ENCODE assay signal across 8 cellular contexts in genomic region chr19:15672580-15673175, GRCh38. TPM values are rescaled to one million over a fixed set of nuclear protein-coding genes. Genes with fewer than 3 reads are reported as not detected.
DNase-seq lines count a peak whose midpoint lies in the region; ATAC-seq and TF ChIP-seq lines count a peak whose summit lies in the region.

CYP4F12 (plus strand) TSS chr19:15673087; CDS start chr19:15673530, 443 bp downstream.

- H3K4me1 Mint-ChIP-seq in GM23338 = no peaks in the 10 kb centered on the region
- peaks cover 21% of the 10 kb centered on the region for H3K4me1 Mint-ChIP-seq in CD14-positive monocyte

- H3K4me1 ChIP-seq in GM23338 (ENCODE audit: insufficient read depth) (no peaks in the 10 kb centered on the region), gastrocnemius medialis (no peaks in the 10 kb centered on the region)

- in situ Hi-C loops in gastrocnemius medialis (cut with MboI; ENCODE audit: low sequenced_read_pairs in 4 of 4) = no loop called here

- no peaks in the 10 kb centered on the region for H3K9me2 ChIP-seq in GM23338 (ENCODE audit: insufficient read depth)

- H3K27ac ChIP-seq in GM23338 (ENCODE audit: low read depth) (no peak within 1 kb of the TSS), gastrocnemius medialis (peak within 1 kb of the TSS; percentile 25 to 43 (median 32))

- H3K4me2 ChIP-seq in GM23338 = no peak within 1 kb of the TSS

- peaks cover 5% of the 10 kb centered on the region; the same call in 1 of the 2 replicates for H3K36me3 ChIP-seq in GM23338 (ENCODE audit: insufficient read depth)
- H3K36me3 ChIP-seq in gastrocnemius medialis = no peaks in the 10 kb centered on the region

- TF ChIP-seq CTCF in GM23338 (conservative IDR thresholded peaks at IDR 0.05; ENCODE audit: low read depth in 2 of 2) = no peak
- no peak for TF ChIP-seq CTCF in fibroblast of the aortic adventitia (IDR thresholded peaks at IDR 0.05; ENCODE audit: insufficient read depth, low read length)
- no peak for TF ChIP-seq CTCF in gastrocnemius medialis (IDR thresholded peaks at IDR 0.05 in 4 of 5, conservative IDR thresholded peaks at IDR 0.05 in 1 of 5)
- TF ChIP-seq CTCF in CD14-positive monocyte (IDR thresholded peaks at IDR 0.05) = no peak

- ATAC-seq in GM23338 (no peak), gastrocnemius medialis (peak; percentile 33 to 66), HG02981 (IDR thresholded peaks at IDR 0.05; ENCODE audit: unreplicated experiment) (no peak), HG03520 (IDR thresholded peaks at IDR 0.05; ENCODE audit: unreplicated experiment) (no peak)

- H2AFZ ChIP-seq in GM23338 = no peak within 1 kb of the TSS

- no peaks in the 10 kb centered on the region for H4K20me1 ChIP-seq in GM23338 (replicated peaks; ENCODE audit: insufficient read depth)

- intact Hi-C loops in gastrocnemius medialis (cut with DNase I; ENCODE audit: low total_unique reads) = no loop called here
- intact Hi-C loops in CD14-positive monocyte (cut with micrococcal nuclease) = no loop called here

- no peak for TF ChIP-seq POLR2A in gastrocnemius medialis (IDR thresholded peaks at IDR 0.05)

- H3K4me3 ChIP-seq in GM23338 (no peak within 1 kb of the TSS), fibroblast of the aortic adventitia (ENCODE audit: low read depth, low read length) (no peak within 1 kb of the TSS), gastrocnemius medialis (peak within 1 kb of the TSS in 1 of 4 donors; percentile 20)

- H3F3A ChIP-seq in GM23338 (replicated peaks; ENCODE audit: low read depth) = no peaks in the 10 kb centered on the region

- H3K9me3 Mint-ChIP-seq in GM23338 = peaks cover 32% of the 10 kb centered on the region
- peaks cover 0 to 3% (median 0%) of the 10 kb centered on the region in 7 donors for H3K9me3 Mint-ChIP-seq in CD14-positive monocyte

- H3K27me3 ChIP-seq in GM23338 (ENCODE audit: insufficient read depth) (no peaks in the 10 kb centered on the region), gastrocnemius medialis (no peaks in the 10 kb centered on the region)

- peak; percentile 17 for DNase-seq in GM23338 (ENCODE audit: low spot score)
- peak; percentile 69 for DNase-seq in RPMI7951 (ENCODE audit: low read depth)
- peak; percentile 35 for DNase-seq in fibroblast of the aortic adventitia (ENCODE audit: low read depth)
- peak; percentile 7 to 62 for DNase-seq in gastrocnemius medialis
- no peak for DNase-seq in CD14-positive monocyte (ENCODE audit: low spot score)
- DNase-seq in GDM1 (lab: John Stamatoyannopoulos, UW) = no peak

- H3K4me3 Mint-ChIP-seq in GM23338 (no peak within 1 kb of the TSS), CD14-positive monocyte (no peak within 1 kb of the TSS)

- H3K27me3 Mint-ChIP-seq in GM23338 (ENCODE audit: insufficient read depth, low read depth, poor library complexity) (no peaks in the 10 kb centered on the region), CD14-positive monocyte (ENCODE audit: low read depth in 3 of 3) (peaks cover 2 to 11% (median 5%) of the 10 kb centered on the region in 3 donors)

- H3K36me3 Mint-ChIP-seq in GM23338 (ENCODE audit: low read depth) (peaks cover 15% of the 10 kb centered on the region), CD14-positive monocyte (no peaks in the 10 kb centered on the region)

- no peaks in the 10 kb centered on the region for H3K79me2 ChIP-seq in GM23338 (replicated peaks; ENCODE audit: insufficient read depth)

- no peak within 1 kb of the TSS for H3K27ac Mint-ChIP-seq in GM23338
- peak within 1 kb of the TSS in 1 of 7 donors; percentile 77 for H3K27ac Mint-ChIP-seq in CD14-positive monocyte

- H3K9me3 ChIP-seq in gastrocnemius medialis = no peaks in the 10 kb centered on the region

TF ChIP-seq in GM23338, 12 proteins besides CTCF, POLR2A, EP300 and RAD21 (continues in another document):
- TF ChIP-seq REST (IDR thresholded peaks at IDR 0.05; ENCODE audit: unreplicated experiment) = no peak
- no peak for TF ChIP-seq EZH2 (IDR thresholded peaks at IDR 0.05; ENCODE audit: low read depth, unreplicated experiment)
- no peak for TF ChIP-seq JUNB (IDR thresholded peaks at IDR 0.05; ENCODE audit: unreplicated experiment)
- no peak for TF ChIP-seq POLR2AphosphoS5 (IDR thresholded peaks at IDR 0.05; ENCODE audit: low read depth)
- TF ChIP-seq EZH2phosphoT487 (IDR thresholded peaks at IDR 0.05; ENCODE audit: unreplicated experiment) = no peak

RNA-seq across cellular contexts. Expression of gene CYP4F12, which starts in this region (rescaled TPM):
- not detected in 2 replicates for total RNA-seq in GM23338 (2014; rRNA removed; shearing (Covaris generic))
- not detected in 2 replicates for polyA plus RNA-seq in GM23338 (2016; fragmentation: Nextera tagmentation; extraction: Ambion mirVana)
- total RNA-seq in RPMI7951 (2014; rRNA removed; shearing (Covaris generic)) = 0.20 TPM in 1 of 2 replicates, not detected in the other
- not detected in 2 replicates for total RNA-seq in fibroblast of the aortic adventitia (ENCODE audit: low replicate concordance)
- total RNA-seq in gastrocnemius medialis = 1 to 10 TPM in 3 of 4 donors, under 1 TPM in 1; 0.71 to 2.8 (median 1.3) TPM
- polyA plus RNA-seq in CD14-positive monocyte = not detected

Comparison
In these comparisons a context has a peak if more than half of its experiments do, and no peak if none do; other contexts are left out.
1. Peak in DNase-seq in GM23338; RNA of the gene not detected or under 1 TPM.
2. Peak in DNase-seq in RPMI7951; RNA of the gene not detected or under 1 TPM.
3. Peak in DNase-seq in fibroblast of the aortic adventitia; RNA of the gene not detected or under 1 TPM.
4. ATAC-seq: peak in gastrocnemius medialis (2 of 2); none in GM23338 (single experiment), HG02981 (single experiment) and HG03520 (single experiment).
5. DNase-seq: peak in gastrocnemius medialis (2 of 2); none in CD14-positive monocyte (single experiment) and GDM1 (single experiment).